1 cellular context compared by ENCODE assay signal in genomic region chr9:130680836-130681768, GRCh38.
A peak's percentile ranks its signal among the peaks of the same experiment; 100 is the strongest.
TF ChIP-seq lines count a peak whose summit lies in the region.

No MANE protein-coding gene starts in this region.

TF ChIP-seq in K562, 482 proteins besides CTCF, POLR2A, EP300 and RAD21 (continued from another document):
- TF ChIP-seq RERE (CRISPR knock-in tag; IDR thresholded peaks at IDR 0.05; ENCODE audit: borderline replicate concordance) (no peak), COPS2 (conservative IDR thresholded peaks at IDR 0.05) (no peak), MAFF (IDR thresholded peaks at IDR 0.05; ENCODE audit: low read length) (no peak), MED1 (CRISPR knock-in tag; IDR thresholded peaks at IDR 0.05; ENCODE audit: borderline replicate concordance) (no peak), WHSC1 (IDR thresholded peaks at IDR 0.05; ENCODE audit: low read length) (no peak), HOXB6 (CRISPR knock-in tag; IDR thresholded peaks at IDR 0.05; ENCODE audit: borderline replicate concordance) (no peak), PPARD (CRISPR knock-in tag; IDR thresholded peaks at IDR 0.05) (no peak), TFAP4 (CRISPR knock-in tag; IDR thresholded peaks at IDR 0.05; ENCODE audit: borderline replicate concordance) (peak; percentile 68), FUS (optimal IDR thresholded peaks at IDR 0.05; ENCODE audit: low read depth, low read length) (peak; percentile 40), NFIC (IDR thresholded peaks at IDR 0.05) (peak; percentile 45; the same call in 1 of the 2 replicates), KDM4B (IDR thresholded peaks at IDR 0.05; ENCODE audit: borderline replicate concordance in 2 of 2, low read depth in 1 of 2) (no peak), VEZF1 (CRISPR knock-in tag; IDR thresholded peaks at IDR 0.05) (peak; percentile 65), ZNF511 (CRISPR knock-in tag; IDR thresholded peaks at IDR 0.05) (peak; percentile 94), RBBP5 (IDR thresholded peaks at IDR 0.05; ENCODE audit: borderline replicate concordance, insufficient read depth, low read length, poor library complexity, severe bottlenecking) (peak; percentile 64), MNT (conservative IDR thresholded peaks at IDR 0.05) (peak in 1 of 2 experiments; percentile 87; a peak in 3 of 4 replicates), PHF8 (IDR thresholded peaks at IDR 0.05; ENCODE audit: borderline replicate concordance, low read length) (peak; percentile 86; the same call in 1 of the 2 replicates), FOSL1 (tag; conservative IDR thresholded peaks at IDR 0.05) (peak; percentile 74), NRF1 (conservative IDR thresholded peaks at IDR 0.05 in 1 of 2, IDR thresholded peaks at IDR 0.05 in 1 of 2) (peak; percentile 97), GTF3C2 (IDR thresholded peaks at IDR 0.05; ENCODE audit: borderline replicate concordance, extremely low read depth, insufficient read length) (no peak), PHF21A (IDR thresholded peaks at IDR 0.05; ENCODE audit: borderline replicate concordance, low read depth) (no peak), MBD2 (IDR thresholded peaks at IDR 0.05; ENCODE audit: borderline replicate concordance, low read depth) (no peak), ZNF583 (CRISPR knock-in tag; IDR thresholded peaks at IDR 0.05) (0 out of 2 replicates have a peak, but pooled peaks have one; percentile 65), CHD4 (IDR thresholded peaks at IDR 0.05; ENCODE audit: insufficient read depth, insufficient replicate concordance, low read depth, low read length, poor library complexity, severe bottlenecking) (no peak), ZNF12 (CRISPR knock-in tag; IDR thresholded peaks at IDR 0.05) (0 out of 2 replicates have a peak, but pooled peaks have one; percentile 28), FOXP1 (CRISPR knock-in tag; IDR thresholded peaks at IDR 0.05) (peak; percentile 98), E2F3 (CRISPR knock-in tag; IDR thresholded peaks at IDR 0.05) (peak; percentile 48; the same call in 1 of the 2 replicates), ZBTB40 (IDR thresholded peaks at IDR 0.05) (peak; percentile 64; the same call in 1 of the 2 replicates), ZBTB40 (CRISPR knock-in tag; IDR thresholded peaks at IDR 0.05) (no peak), ZNF395 (CRISPR knock-in tag; IDR thresholded peaks at IDR 0.05) (peak; percentile 60; the same call in 1 of the 2 replicates), HNRNPLL (IDR thresholded peaks at IDR 0.05; ENCODE audit: low read depth, low read length, poor library complexity, severe bottlenecking) (peak; percentile 55)
TF ChIP-seq in K562: peak in this region for 101.
